1 cellular context compared by ENCODE assay signal in the genomic region with DNA sequence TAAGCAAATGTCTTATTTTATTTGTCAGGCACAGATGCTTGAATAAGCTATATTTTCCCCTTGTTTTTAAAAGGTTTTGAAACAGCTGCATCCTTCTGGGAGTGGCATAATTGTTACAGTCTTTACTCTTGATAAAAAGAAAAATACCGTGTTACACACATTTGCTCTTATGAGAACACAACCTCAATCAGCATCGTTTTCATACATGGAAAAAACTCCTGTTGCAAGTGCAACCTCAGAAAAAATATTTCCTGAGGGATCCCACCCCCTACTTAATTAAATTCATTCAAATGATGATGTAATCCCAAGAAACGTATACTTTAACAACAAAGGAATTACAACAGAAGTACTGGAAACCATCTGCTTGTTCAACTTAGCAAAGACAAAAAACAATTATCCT.
TF ChIP-seq lines count a peak whose summit lies in the region.

No MANE protein-coding gene starts in this region.

TF ChIP-seq in WTC11, 78 proteins besides CTCF, POLR2A, EP300 and RAD21 (continued from another document):
- TF ChIP-seq, protein P1, sequence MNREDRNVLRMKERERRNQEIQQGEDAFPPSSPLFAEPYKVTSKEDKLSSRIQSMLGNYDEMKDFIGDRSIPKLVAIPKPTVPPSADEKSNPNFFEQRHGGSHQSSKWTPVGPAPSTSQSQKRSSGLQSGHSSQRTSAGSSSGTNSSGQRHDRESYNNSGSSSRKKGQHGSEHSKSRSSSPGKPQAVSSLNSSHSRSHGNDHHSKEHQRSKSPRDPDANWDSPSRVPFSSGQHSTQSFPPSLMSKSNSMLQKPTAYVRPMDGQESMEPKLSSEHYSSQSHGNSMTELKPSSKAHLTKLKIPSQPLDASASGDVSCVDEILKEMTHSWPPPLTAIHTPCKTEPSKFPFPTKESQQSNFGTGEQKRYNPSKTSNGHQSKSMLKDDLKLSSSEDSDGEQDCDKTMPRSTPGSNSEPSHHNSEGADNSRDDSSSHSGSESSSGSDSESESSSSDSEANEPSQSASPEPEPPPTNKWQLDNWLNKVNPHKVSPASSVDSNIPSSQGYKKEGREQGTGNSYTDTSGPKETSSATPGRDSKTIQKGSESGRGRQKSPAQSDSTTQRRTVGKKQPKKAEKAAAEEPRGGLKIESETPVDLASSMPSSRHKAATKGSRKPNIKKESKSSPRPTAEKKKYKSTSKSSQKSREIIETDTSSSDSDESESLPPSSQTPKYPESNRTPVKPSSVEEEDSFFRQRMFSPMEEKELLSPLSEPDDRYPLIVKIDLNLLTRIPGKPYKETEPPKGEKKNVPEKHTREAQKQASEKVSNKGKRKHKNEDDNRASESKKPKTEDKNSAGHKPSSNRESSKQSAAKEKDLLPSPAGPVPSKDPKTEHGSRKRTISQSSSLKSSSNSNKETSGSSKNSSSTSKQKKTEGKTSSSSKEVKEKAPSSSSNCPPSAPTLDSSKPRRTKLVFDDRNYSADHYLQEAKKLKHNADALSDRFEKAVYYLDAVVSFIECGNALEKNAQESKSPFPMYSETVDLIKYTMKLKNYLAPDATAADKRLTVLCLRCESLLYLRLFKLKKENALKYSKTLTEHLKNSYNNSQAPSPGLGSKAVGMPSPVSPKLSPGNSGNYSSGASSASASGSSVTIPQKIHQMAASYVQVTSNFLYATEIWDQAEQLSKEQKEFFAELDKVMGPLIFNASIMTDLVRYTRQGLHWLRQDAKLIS (CRISPR knock-in tag; IDR thresholded peaks at IDR 0.05; ENCODE audit: borderline replicate concordance), result no peak
- TF ChIP-seq SMAD3 (CRISPR knock-in tag; IDR thresholded peaks at IDR 0.05; ENCODE audit: borderline replicate concordance), result no peak
- TF ChIP-seq SMAD4 (CRISPR knock-in tag; IDR thresholded peaks at IDR 0.05), result no peak
- TF ChIP-seq FOXJ3 (CRISPR knock-in tag; IDR thresholded peaks at IDR 0.05; ENCODE audit: borderline replicate concordance), result no peak
- no peak for TF ChIP-seq NFYB (CRISPR knock-in tag; conservative IDR thresholded peaks at IDR 0.05; ENCODE audit: low read depth)
- no peak for TF ChIP-seq RORB (CRISPR knock-in tag; IDR thresholded peaks at IDR 0.05)
- TF ChIP-seq, protein P2, sequence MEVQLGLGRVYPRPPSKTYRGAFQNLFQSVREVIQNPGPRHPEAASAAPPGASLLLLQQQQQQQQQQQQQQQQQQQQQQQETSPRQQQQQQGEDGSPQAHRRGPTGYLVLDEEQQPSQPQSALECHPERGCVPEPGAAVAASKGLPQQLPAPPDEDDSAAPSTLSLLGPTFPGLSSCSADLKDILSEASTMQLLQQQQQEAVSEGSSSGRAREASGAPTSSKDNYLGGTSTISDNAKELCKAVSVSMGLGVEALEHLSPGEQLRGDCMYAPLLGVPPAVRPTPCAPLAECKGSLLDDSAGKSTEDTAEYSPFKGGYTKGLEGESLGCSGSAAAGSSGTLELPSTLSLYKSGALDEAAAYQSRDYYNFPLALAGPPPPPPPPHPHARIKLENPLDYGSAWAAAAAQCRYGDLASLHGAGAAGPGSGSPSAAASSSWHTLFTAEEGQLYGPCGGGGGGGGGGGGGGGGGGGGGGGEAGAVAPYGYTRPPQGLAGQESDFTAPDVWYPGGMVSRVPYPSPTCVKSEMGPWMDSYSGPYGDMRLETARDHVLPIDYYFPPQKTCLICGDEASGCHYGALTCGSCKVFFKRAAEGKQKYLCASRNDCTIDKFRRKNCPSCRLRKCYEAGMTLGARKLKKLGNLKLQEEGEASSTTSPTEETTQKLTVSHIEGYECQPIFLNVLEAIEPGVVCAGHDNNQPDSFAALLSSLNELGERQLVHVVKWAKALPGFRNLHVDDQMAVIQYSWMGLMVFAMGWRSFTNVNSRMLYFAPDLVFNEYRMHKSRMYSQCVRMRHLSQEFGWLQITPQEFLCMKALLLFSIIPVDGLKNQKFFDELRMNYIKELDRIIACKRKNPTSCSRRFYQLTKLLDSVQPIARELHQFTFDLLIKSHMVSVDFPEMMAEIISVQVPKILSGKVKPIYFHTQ (CRISPR knock-in tag; IDR thresholded peaks at IDR 0.05), result no peak
TF ChIP-seq in WTC11: peak in this region for 0.
